ENCODE assay signal across 30 cellular contexts in genomic region chr7:41190615-41191014, GRCh38.
A peak's percentile ranks its signal among the peaks of the same experiment; 100 is the strongest.
DNase-seq lines count a peak whose midpoint lies in the region; TF ChIP-seq lines count a peak whose summit lies in the region.
"Had no signal": no experiment of that assay in that cellular context is flagged by ENCODE, and none has a peak within 500 bp of the region (broad histone marks: within the 10 kb centered on the region; RNA-seq: fewer than 3 reads in every experiment).

No MANE protein-coding gene starts in this region.

- H3K4me3 ChIP-seq in stomach = no peak overlapping the region
- H3K4me3 ChIP-seq: dorsolateral prefrontal cortex, heart right ventricle, MG63, thoracic aorta had no signal

- no CpG with 5 or more reads among the region's 2 CpGs for WGBS in H9 (ENCODE audit: extremely low coverage, insufficient read length, low lambda C conversion rate)
- 50 to 63% (median 56%) methylated on average over 2 of the region's 2 CpGs for WGBS in stomach, 5 donors

- H3K18ac ChIP-seq in H9 (ENCODE audit: insufficient read length, low read depth, low read length) = no peak overlapping the region

- no peak overlapping the region for H2AFZ ChIP-seq in H9 (ENCODE audit: low read length)

- no peaks in the 10 kb centered on the region for H3K9me3 ChIP-seq in H9 (ENCODE audit: control insufficient read depth, low read depth, low read length)
- no peaks in the 10 kb centered on the region for H3K9me3 ChIP-seq in stomach
- H3K9me3 ChIP-seq: heart right ventricle, MG63, thoracic aorta had no signal

- no peak overlapping the region for H3K23ac ChIP-seq in H9 (ENCODE audit: insufficient read length, low read depth, low read length)

- H3K27me3 Mint-ChIP-seq in Calu3 (ENCODE audit: unreplicated experiment) = no peaks in the 10 kb centered on the region
- H3K27me3 Mint-ChIP-seq in osteocyte (ENCODE audit: unreplicated experiment) = no peaks in the 10 kb centered on the region
- H3K27me3 Mint-ChIP-seq in H9 (ENCODE audit: low read depth) = no peaks in the 10 kb centered on the region
- H3K27me3 Mint-ChIP-seq: CD4-positive, alpha-beta T cell; naive B cell had no signal

- no peak for TF ChIP-seq POLR2A in stomach (IDR thresholded peaks at IDR 0.05)

- no peak overlapping the region for H3K9ac ChIP-seq in H9 (ENCODE audit: extremely low read depth, insufficient read length, low read length)

- peaks cover 3% of the 10 kb centered on the region for H3K23me2 ChIP-seq in H9 (ENCODE audit: insufficient read length, low read depth, low read length, poor library complexity, severe bottlenecking)

- H3K79me2 ChIP-seq in H9 (ENCODE audit: insufficient read depth, low read length) = no peaks in the 10 kb centered on the region

- H3K4ac ChIP-seq in H9 (ENCODE audit: low read depth, low read length) = no peak overlapping the region

- CTCF ChIA-PET in Calu3 (lab: Charles Lee) = no interaction called here

- H3K14ac ChIP-seq in H9 (ENCODE audit: insufficient read depth, low read length) = no peak overlapping the region; the same call in 1 of the 2 replicates

- H4K5ac ChIP-seq in H9 (ENCODE audit: insufficient read length, low read depth, low read length) = no peak overlapping the region

- no peak overlapping the region for H3K27ac ChIP-seq in H9 (ENCODE audit: insufficient read length, low read depth, low read length)
- no peak overlapping the region for H3K27ac ChIP-seq in stomach
- H3K27ac ChIP-seq: dorsolateral prefrontal cortex, heart right ventricle had no signal

- no peak overlapping the region for H2BK15ac ChIP-seq in H9 (ENCODE audit: low read depth, low read length)

- no peak overlapping the region for H3K4me2 ChIP-seq in H9 (ENCODE audit: insufficient read depth, insufficient read length, low read length)

- no peak overlapping the region for H4K91ac ChIP-seq in H9 (ENCODE audit: insufficient read length, low read depth, low read length)

- DNase-seq in Calu3 (no peak), MV-4-11 (lab: John Stamatoyannopoulos, UW) (peak; percentile 44), dermis blood vessel endothelial cell (peak; percentile 36), osteocyte (ENCODE audit: extremely low spot score, unreplicated experiment) (no peak), NCI-H146 treated with DMSO at 0.1 percent for 48 hours (lab: John Stamatoyannopoulos, UW; ENCODE audit: unreplicated experiment) (no peak), H9 (no peak), NCI-H1436 treated with DMSO at 0.1 percent for 48 hours (lab: John Stamatoyannopoulos, UW) (no peak), stomach (no peak)
- DNase-seq: activated CD4-positive, alpha-beta T cell treated with anti-CD3 and anti-CD28 coated beads, Interleukin-2, amount 50 U/mL, for 4 hours; activated CD8-positive, alpha-beta memory T cell treated with anti-CD3 and anti-CD28 coated beads, Interleukin-2, amount 50 U/mL, for 4 hours; anterior cingulate cortex; CD4-positive, alpha-beta T cell; central memory CD4-positive, alpha-beta T cell; DMS 273 treated with DMSO at 0.1 percent for 48 hours; dorsolateral prefrontal cortex; heart right ventricle; left colon; mesendoderm; MG63; naive B cell; NCI-H187; NCI-H524 treated with DMSO at 0.1 percent for 48 hours; occipital lobe; stimulated activated CD4-positive, alpha-beta T cell treated with anti-CD3 and anti-CD28 coated beads, Interleukin-4, amount 100 ng/mL, for 1 hour; stimulated activated naive CD4-positive, alpha-beta T cell; T-helper 9 cell had no signal

- no peaks in the 10 kb centered on the region for H3K79me1 ChIP-seq in H9 (ENCODE audit: insufficient read depth, low read depth, low read length, poor library complexity, severe bottlenecking)

- H2BK120ac ChIP-seq in H9 (ENCODE audit: low read depth, low read length, poor library complexity, severe bottlenecking) = no peak overlapping the region

- no TSS peak for BruUV-seq in Calu3 (replicated peaks; lab: Mats Ljungman, UMichigan)

- no peaks in the 10 kb centered on the region for H3K36me3 ChIP-seq in stomach
- H3K36me3 ChIP-seq: heart right ventricle, MG63, thoracic aorta had no signal

- intact Hi-C loops in Calu3 (cut with micrococcal nuclease; ENCODE audit: unreplicated experiment) (loop anchor here (1.0 kb wide), 1 partner anchor 57 kb away; no protein-coding TSS in a partner anchor), stomach (cut with DNase I; ENCODE audit: low total_unique reads) (no loop called here)

- H3K36me3 Mint-ChIP-seq in Calu3 (ENCODE audit: insufficient read depth, unreplicated experiment) (peaks cover 28% of the 10 kb centered on the region), osteocyte (ENCODE audit: unreplicated experiment) (no peaks in the 10 kb centered on the region), H9 (ENCODE audit: insufficient read depth in 1 of 3, low read depth in 3 of 3) (no peaks in the 10 kb centered on the region)
- H3K36me3 Mint-ChIP-seq: activated naive CD4-positive, alpha-beta T cell treated with anti-CD3 and anti-CD28 coated beads, Interleukin-2, amount 50 U/mL, for 72 hours; naive B cell; WTC11 had no signal

- H3K4me1 Mint-ChIP-seq in Calu3 (ENCODE audit: low read depth, unreplicated experiment) = peaks cover 49% of the 10 kb centered on the region
- H3K4me1 Mint-ChIP-seq in osteocyte (ENCODE audit: unreplicated experiment) = peaks cover 46% of the 10 kb centered on the region
- 0 out of 4 replicates have a peak, but pooled peaks cover 0 to 5% of the 10 kb centered on the region in 2 experiments for H3K4me1 Mint-ChIP-seq in H9
- H3K4me1 Mint-ChIP-seq: naive B cell had no signal

- no peak overlapping the region for H4K8ac ChIP-seq in H9 (replicated peaks; ENCODE audit: insufficient read length, low read depth, low read length)

- H3K27ac Mint-ChIP-seq in Calu3 (ENCODE audit: unreplicated experiment) (peak overlapping the region; percentile 95), osteocyte (ENCODE audit: unreplicated experiment) (peak overlapping the region; percentile 41), H9 (peak overlapping the region in 1 of 3 experiments; percentile 7; a peak in 1 of 7 replicates)
- H3K27ac Mint-ChIP-seq: activated naive CD4-positive, alpha-beta T cell treated with anti-CD3 and anti-CD28 coated beads, Interleukin-2, amount 50 U/mL, for 72 hours; activated T-helper 2 cell treated with anti-CD3 and anti-CD28 coated beads, Interferon-gamma antibody, Interleukin-2, Interleukin-4, amounts not matched to agents 10 μg/mL and 5 μg/mL and 100 μg/mL, durations not matched to agents 14 hours and 24 hours and 36 hours; CD4-positive, alpha-beta T cell; naive B cell; WTC11 had no signal

- no peak overlapping the region for H2BK20ac ChIP-seq in H9 (ENCODE audit: low read depth, low read length, poor library complexity, severe bottlenecking)

- H3K27me3 ChIP-seq in H9 (ENCODE audit: insufficient read depth, low read length) (no peaks in the 10 kb centered on the region), stomach (no peaks in the 10 kb centered on the region)
- H3K27me3 ChIP-seq: dorsolateral prefrontal cortex, heart right ventricle, MG63 had no signal

- H2BK12ac ChIP-seq in H9 (ENCODE audit: insufficient read length, low read depth, low read length) = no peak overlapping the region

- TF ChIP-seq CTCF in Calu3 (IDR thresholded peaks at IDR 0.05; ENCODE audit: unreplicated experiment) = no peak
- TF ChIP-seq CTCF in osteocyte (IDR thresholded peaks at IDR 0.05) = no peak
- no peak for TF ChIP-seq CTCF in H9 (conservative IDR thresholded peaks at IDR 0.05)
- no peak for TF ChIP-seq CTCF in stomach (IDR thresholded peaks at IDR 0.05)

- H4K20me1 ChIP-seq in H9 (ENCODE audit: control insufficient read depth, insufficient read depth, insufficient read length) = no peaks in the 10 kb centered on the region

- H3K9me3 Mint-ChIP-seq in Calu3 (ENCODE audit: low read depth, unreplicated experiment) (peaks cover 3% of the 10 kb centered on the region), osteocyte (ENCODE audit: unreplicated experiment) (peaks cover 4% of the 10 kb centered on the region), H9 (no peaks in the 10 kb centered on the region; a peak in 1 of 5 replicates)
- H3K9me3 Mint-ChIP-seq: CD4-positive, alpha-beta T cell; WTC11 had no signal

- H3T11ph ChIP-seq in H9 (ENCODE audit: low read length) = no peak overlapping the region

- H3K4me1 ChIP-seq in H9 (ENCODE audit: insufficient read depth, low read length) = no peaks in the 10 kb centered on the region
- H3K4me1 ChIP-seq in stomach = no peaks in the 10 kb centered on the region

- no peak overlapping the region for H2BK5ac ChIP-seq in H9 (ENCODE audit: insufficient read length, low read length)

- no peak for TF ChIP-seq EP300 in stomach (IDR thresholded peaks at IDR 0.05)

- no peak overlapping the region for H2AK5ac ChIP-seq in H9 (ENCODE audit: insufficient read length, low read length)

- no peak overlapping the region for H3K56ac ChIP-seq in H9 (ENCODE audit: insufficient read length, low read depth, low read length)

- H3K4me3 Mint-ChIP-seq in Calu3 (ENCODE audit: low read depth, unreplicated experiment) (no peak overlapping the region), osteocyte (ENCODE audit: unreplicated experiment) (no peak overlapping the region), H9 (no peak overlapping the region)
- H3K4me3 Mint-ChIP-seq: CD4-positive, alpha-beta T cell; naive B cell; WTC11 had no signal

Comparison
In these comparisons a context has a peak if more than half of its experiments do, and no peak if none do; other contexts are left out.
1. DNase-seq: peak in MV-4-11 (single experiment) and dermis blood vessel endothelial cell (single experiment); none in Calu3 (single experiment), osteocyte (single experiment), NCI-H146 treated with DMSO at 0.1 percent for 48 hours (single experiment), H9 (single experiment), NCI-H1436 treated with DMSO at 0.1 percent for 48 hours (single experiment) and stomach (single experiment).